21 cellular contexts compared by ENCODE assay signal in genomic region chr20:60340232-60340631, GRCh38.
"Had no signal": no experiment of that assay in that cellular context is flagged by ENCODE, and none has a peak within 500 bp of the region (broad histone marks: within the 10 kb centered on the region; RNA-seq: fewer than 3 reads in every experiment).

No MANE protein-coding gene starts in this region.

- H3K27ac Mint-ChIP-seq: dendritic cell treated with granulocyte-macrophage colony-stimulating factor and Interleukin-4, amounts not matched to agents 40 ng/mL and 50 ng/mL, for 4 days; immature natural killer cell; natural killer cell treated with Interleukin-12 subunit alpha and Interleukin-12 subunit beta and Interleukin-15 and Interleukin-18, amount 100 ng/mL, for 72 hours; neural progenitor cell; stimulated activated effector memory CD8-positive, alpha-beta T cell treated with anti-CD3 and anti-CD28 coated beads, Interleukin-12 subunit alpha, Interleukin-12 subunit beta, amount 100 ng/mL, for 72 hours had no signal

- H3K27me3 Mint-ChIP-seq: dendritic cell treated with granulocyte-macrophage colony-stimulating factor and Interleukin-4, amounts not matched to agents 40 ng/mL and 50 ng/mL, for 4 days; natural killer cell treated with Interleukin-12 subunit alpha and Interleukin-12 subunit beta and Interleukin-15 and Interleukin-18, amount 100 ng/mL, for 72 hours had no signal

- H3K36me3 Mint-ChIP-seq: natural killer cell treated with Interleukin-12 subunit alpha and Interleukin-12 subunit beta and Interleukin-15 and Interleukin-18, amount 100 ng/mL, for 72 hours; stimulated activated effector memory CD8-positive, alpha-beta T cell treated with anti-CD3 and anti-CD28 coated beads, Interleukin-12 subunit alpha, Interleukin-12 subunit beta, amount 100 ng/mL, for 72 hours had no signal

- DNase-seq: esophagus squamous epithelium; foreskin fibroblast; immature natural killer cell; left colon; left ventricle myocardium superior; mesenchymal stem cell; midbrain; nucleus accumbens; ovary; right cardiac atrium; stimulated activated CD4-positive, alpha-beta T cell treated with anti-CD3 and anti-CD28 coated beads, Interleukin-4, amount 100 ng/mL, for 1 hour; stimulated activated CD8-positive, alpha-beta memory T cell treated with anti-CD3 and anti-CD28 coated beads, Interleukin-4, amount 100 ng/mL, for 48 hours; stimulated activated naive CD8-positive, alpha-beta T cell treated with anti-CD3 and anti-CD28 coated beads, Interleukin-15, Interleukin-2, amounts not matched to agents 100 U/mL and 50 U/mL, for 24 hours; tibial artery; upper lobe of left lung had no signal

- H2AFZ ChIP-seq: neural progenitor cell had no signal

- H3K9me3 ChIP-seq: esophagus squamous epithelium, tibial artery, upper lobe of left lung, vagina had no signal

- H3K4me3 ChIP-seq: esophagus squamous epithelium, lung, neural progenitor cell, ovary, tibial artery, upper lobe of left lung, vagina had no signal

- H3K9ac ChIP-seq: neural progenitor cell had no signal

- ATAC-seq: left ventricle myocardium superior; natural killer cell treated with Interleukin-12 subunit alpha and Interleukin-12 subunit beta and Interleukin-15 and Interleukin-18, amount 100 ng/mL, for 72 hours; right cardiac atrium; stimulated activated effector memory CD8-positive, alpha-beta T cell treated with anti-CD3 and anti-CD28 coated beads, Interleukin-12 subunit alpha, Interleukin-12 subunit beta, amount 100 ng/mL, for 72 hours; stimulated activated naive CD8-positive, alpha-beta T cell treated with anti-CD3 and anti-CD28 coated beads, Interleukin-15, Interleukin-2, amounts not matched to agents 100 U/mL and 50 U/mL, for 24 hours had no signal

- H3K4me1 Mint-ChIP-seq: immature natural killer cell; stimulated activated effector memory CD8-positive, alpha-beta T cell treated with anti-CD3 and anti-CD28 coated beads, Interleukin-12 subunit alpha, Interleukin-12 subunit beta, amount 100 ng/mL, for 72 hours had no signal

- H3K27me3 ChIP-seq: esophagus squamous epithelium, neural progenitor cell, ovary, tibial artery, upper lobe of left lung, vagina had no signal

- H3K4me2 ChIP-seq: neural progenitor cell had no signal

- H3K27ac ChIP-seq: esophagus squamous epithelium, neural progenitor cell, ovary, tibial artery, upper lobe of left lung, vagina had no signal

- H3K9me3 Mint-ChIP-seq: dendritic cell treated with granulocyte-macrophage colony-stimulating factor and Interleukin-4, amounts not matched to agents 40 ng/mL and 50 ng/mL, for 4 days; natural killer cell treated with Interleukin-12 subunit alpha and Interleukin-12 subunit beta and Interleukin-15 and Interleukin-18, amount 100 ng/mL, for 72 hours; stimulated activated effector memory CD8-positive, alpha-beta T cell treated with anti-CD3 and anti-CD28 coated beads, Interleukin-12 subunit alpha, Interleukin-12 subunit beta, amount 100 ng/mL, for 72 hours had no signal

- H3K36me3 ChIP-seq: esophagus squamous epithelium, neural progenitor cell, ovary, tibial artery, upper lobe of left lung, vagina had no signal

- H3K4me3 Mint-ChIP-seq: dendritic cell treated with granulocyte-macrophage colony-stimulating factor and Interleukin-4, amounts not matched to agents 40 ng/mL and 50 ng/mL, for 4 days; immature natural killer cell; natural killer cell treated with Interleukin-12 subunit alpha and Interleukin-12 subunit beta and Interleukin-15 and Interleukin-18, amount 100 ng/mL, for 72 hours; neural progenitor cell; stimulated activated effector memory CD8-positive, alpha-beta T cell treated with anti-CD3 and anti-CD28 coated beads, Interleukin-12 subunit alpha, Interleukin-12 subunit beta, amount 100 ng/mL, for 72 hours had no signal

- H3K4me1 ChIP-seq: esophagus squamous epithelium, neural progenitor cell, tibial artery, upper lobe of left lung, vagina had no signal
